ENCODE assay signal across 8 cellular contexts in the genomic region with DNA sequence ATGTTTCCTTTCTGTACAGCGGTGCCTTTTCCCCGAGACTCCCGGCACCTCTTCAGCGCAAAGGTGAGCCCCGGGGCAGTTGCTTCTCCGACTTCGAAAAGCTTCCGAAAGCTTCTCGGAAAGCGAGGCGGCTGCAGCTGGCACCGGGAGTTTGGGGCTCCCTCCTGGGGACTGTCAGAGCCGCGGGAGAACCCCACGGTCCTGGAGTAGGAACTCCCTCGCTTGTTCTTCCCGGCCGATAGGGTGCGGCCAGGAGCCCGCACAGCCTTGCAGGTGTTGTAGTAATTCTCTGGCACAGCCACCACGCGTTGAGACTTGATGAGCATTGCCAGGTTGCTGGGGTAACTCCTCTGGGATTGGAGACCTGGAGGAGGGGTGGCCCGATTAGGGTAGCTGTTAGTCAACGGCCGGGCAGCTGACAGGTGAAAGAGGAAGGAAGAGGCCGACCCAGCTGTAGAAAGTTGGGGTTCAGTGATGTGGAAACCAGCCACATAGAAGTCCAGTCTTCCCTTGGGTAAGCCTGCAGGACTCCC. TPM values are rescaled to one million over a fixed set of nuclear protein-coding genes. Genes with fewer than 3 reads are reported as not detected.
DNase-seq lines count a peak whose midpoint lies in the region; ATAC-seq and TF ChIP-seq lines count a peak whose summit lies in the region.

No MANE protein-coding gene starts in this region.

- peak; percentile 22 for ATAC-seq in GM19025 (IDR thresholded peaks at IDR 0.05; ENCODE audit: low read depth, unreplicated experiment)
- ATAC-seq in HG03175 (IDR thresholded peaks at IDR 0.05; ENCODE audit: unreplicated experiment): peak; percentile 32
- ATAC-seq in activated CD4-positive, alpha-beta T cell treated with anti-CD3 and anti-CD28 coated beads for 36 hours: peak; percentile 4

- H3K9ac ChIP-seq in duodenal mucosa (ENCODE audit: low read depth in 1 of 2, low read length in 2 of 2): peak overlapping the region; percentile 87 to 89

- H3K27me3 ChIP-seq in BE2C (no peaks in the 10 kb centered on the region), duodenal mucosa (ENCODE audit: control insufficient read depth in 1 of 2, insufficient read depth in 2 of 2, low read length in 2 of 2) (no peaks in the 10 kb centered on the region)

- peak overlapping the region; percentile 70 for H3K27ac Mint-ChIP-seq in activated CD4-positive, alpha-beta T cell treated with anti-CD3 and anti-CD28 coated beads for 36 hours

- H3K9me3 Mint-ChIP-seq in activated CD4-positive, alpha-beta T cell treated with anti-CD3 and anti-CD28 coated beads for 36 hours (ENCODE audit: low read depth): no peaks in the 10 kb centered on the region

- H3K4me3 ChIP-seq in BE2C (ENCODE audit: low read depth, low read length): peak overlapping the region; percentile 91
- peak overlapping the region; percentile 89 to 93 for H3K4me3 ChIP-seq in duodenal mucosa (ENCODE audit: low read depth in 1 of 2, low read length in 2 of 2)

- intact Hi-C loops in activated CD4-positive, alpha-beta T cell treated with anti-CD3 and anti-CD28 coated beads for 36 hours (cut with DNase I, micrococcal nuclease): loop anchor here (1.0 to 5.0 kb wide), 7 partner anchors 34 to 556 kb away; a partner anchor contains a TSS

- peaks cover 10% of the 10 kb centered on the region for H3K36me3 Mint-ChIP-seq in activated CD4-positive, alpha-beta T cell treated with anti-CD3 and anti-CD28 coated beads for 36 hours (ENCODE audit: low read depth)

- DNase-seq in BE2C (peak; percentile 46), NCI-H2196 treated with DMSO at 0.1 percent for 48 hours (lab: John Stamatoyannopoulos, UW; ENCODE audit: unreplicated experiment) (peak; percentile 81), lung microvascular endothelial cell (ENCODE audit: low read depth in 2 of 2) (peak; percentile 36 to 52)
- peak; percentile 67 for DNase-seq in activated CD4-positive, alpha-beta T cell treated with anti-CD3 and anti-CD28 coated beads for 36 hours
- peak; percentile 11 for DNase-seq in stimulated activated CD8-positive, alpha-beta memory T cell treated with anti-CD3 and anti-CD28 coated beads, Interleukin-12 subunit alpha, Interleukin-12 subunit beta, amount 100 ng/mL, for 24 hours (ENCODE audit: extremely low read depth)

- H3K9me3 ChIP-seq in BE2C (no peaks in the 10 kb centered on the region), duodenal mucosa (ENCODE audit: control insufficient read depth in 1 of 2, low read length in 2 of 2) (no peaks in the 10 kb centered on the region)

- TF ChIP-seq CTCF in BE2C (IDR thresholded peaks at IDR 0.05; ENCODE audit: low read depth, low read length): peak; percentile 35

- no peaks in the 10 kb centered on the region for H3K27me3 Mint-ChIP-seq in activated CD4-positive, alpha-beta T cell treated with anti-CD3 and anti-CD28 coated beads for 36 hours

- CTCF ChIA-PET in activated CD4-positive, alpha-beta T cell treated with anti-CD3 and anti-CD28 coated beads for 36 hours (lab: Charles Lee): interaction anchor here (0.9 kb wide), 1 partner anchor 271 kb away, joined by 3 read pairs; no protein-coding TSS in a partner anchor

- peak overlapping the region; percentile 94 for H3K27ac ChIP-seq in duodenal mucosa (ENCODE audit: low read depth, low read length)

- H3K4me1 Mint-ChIP-seq in activated CD4-positive, alpha-beta T cell treated with anti-CD3 and anti-CD28 coated beads for 36 hours: peaks cover 27% of the 10 kb centered on the region

- peak overlapping the region; percentile 93 for H3K4me3 Mint-ChIP-seq in activated CD4-positive, alpha-beta T cell treated with anti-CD3 and anti-CD28 coated beads for 36 hours

- H3K36me3 ChIP-seq in BE2C (no peaks in the 10 kb centered on the region; the same call in 1 of the 2 replicates), duodenal mucosa (ENCODE audit: control insufficient read depth in 1 of 2, insufficient read depth in 2 of 2, low read length in 2 of 2) (peaks cover 2 to 5% of the 10 kb centered on the region in 2 donors)

- H3K4me1 ChIP-seq in BE2C (no peaks in the 10 kb centered on the region), duodenal mucosa (ENCODE audit: control insufficient read depth in 1 of 2, insufficient read depth in 2 of 2, low read length in 2 of 2) (peaks cover 29 to 36% of the 10 kb centered on the region in 2 donors)

- POLR2A ChIA-PET in activated CD4-positive, alpha-beta T cell treated with anti-CD3 and anti-CD28 coated beads for 36 hours (lab: Charles Lee): no interaction called here

RNA-seq across cellular contexts. Expression of a gene that starts 0.7 kb away (rescaled TPM):
- 12.4 TPM for polyA plus RNA-seq in BE2C (2012; ENCODE audit: insufficient read depth, insufficient read length, low read depth)
- total RNA-seq in activated CD4-positive, alpha-beta T cell treated with anti-CD3 and anti-CD28 coated beads for 36 hours: 10 to 100 TPM; 13.4 to 13.9 TPM
- 4.1 and 6.0 TPM in 2 replicates for total RNA-seq in lung microvascular endothelial cell

RNA-seq across cellular contexts. Expression of a gene that starts 1.1 kb away (rescaled TPM):
- polyA plus RNA-seq in BE2C (2012; ENCODE audit: insufficient read depth, insufficient read length, low read depth): 4.5 TPM
- 1 to 10 TPM; 4.9 to 5.3 TPM for total RNA-seq in activated CD4-positive, alpha-beta T cell treated with anti-CD3 and anti-CD28 coated beads for 36 hours
- total RNA-seq in lung microvascular endothelial cell: 8.7 and 10.1 TPM in 2 replicates

RNA-seq across cellular contexts. Expression of a gene that starts 33.5 kb away (rescaled TPM):
- polyA plus RNA-seq in BE2C (2012; ENCODE audit: insufficient read depth, insufficient read length, low read depth): 4.7 TPM
- under 1 TPM; 0.11 to 0.16 TPM for total RNA-seq in activated CD4-positive, alpha-beta T cell treated with anti-CD3 and anti-CD28 coated beads for 36 hours
- 0.65 and 0.99 TPM in 2 replicates for total RNA-seq in lung microvascular endothelial cell

Comparison
In these comparisons a context has a peak if more than half of its experiments do, and no peak if none do; other contexts are left out.
1. Peak in every context shown above with its lines: DNase-seq, ATAC-seq, H3K4me3 ChIP-seq and H3K27ac ChIP-seq.
2. DNase-seq: peak in every context shown above with its lines; median percentile 81 in NCI-H2196 treated with DMSO at 0.1 percent for 48 hours; 67 in activated CD4-positive, alpha-beta T cell treated with anti-CD3 and anti-CD28 coated beads for 36 hours; 46 in BE2C; 44 in lung microvascular endothelial cell; 11 in stimulated activated CD8-positive, alpha-beta memory T cell treated with anti-CD3 and anti-CD28 coated beads, Interleukin-12 subunit alpha, Interleukin-12 subunit beta, amount 100 ng/mL, for 24 hours.